ENCODE assay signal across 8 cellular contexts in genomic region chr5:169945831-169946261, GRCh38. TPM values are rescaled to one million over a fixed set of nuclear protein-coding genes. Genes with fewer than 3 reads are reported as not detected.
DNase-seq lines count a peak whose midpoint lies in the region; ATAC-seq, FAIRE-seq and TF ChIP-seq lines count a peak whose summit lies in the region.

No MANE protein-coding gene starts in this region.

- no peak for ATAC-seq in stimulated activated naive B cell treated with anti-CD40 and anti-IgM and Interleukin-4, amounts not matched to agents 10 μg/mL and 1 μg/mL and 100 μg/mL, for 72 hours (replicated peaks)

- H3K27me3 Mint-ChIP-seq in stimulated activated naive B cell treated with anti-CD40 and anti-IgM and Interleukin-4, amounts not matched to agents 10 μg/mL and 1 μg/mL and 100 μg/mL, for 72 hours = no peaks in the 10 kb centered on the region

- H3K4me3 ChIP-seq in astrocyte of the spinal cord (ENCODE audit: low read depth, low read length) (no peak overlapping the region), OCI-LY7 (ENCODE audit: low read depth, low read length, poor library complexity, severe bottlenecking) (no peak overlapping the region)

- no peak for FAIRE-seq in HTR-8/SVneo (lab: Jason Lieb, UNC)
- FAIRE-seq in GM12892 (lab: Jason Lieb, UNC) = no peak

- TF ChIP-seq CTCF in astrocyte of the spinal cord (IDR thresholded peaks at IDR 0.05; ENCODE audit: low read depth, low read length) = no peak
- no peak for TF ChIP-seq CTCF in OCI-LY7 (conservative IDR thresholded peaks at IDR 0.05; ENCODE audit: low read length)

- H3K27ac Mint-ChIP-seq in stimulated activated naive B cell treated with anti-CD40 and anti-IgM and Interleukin-4, amounts not matched to agents 10 μg/mL and 1 μg/mL and 100 μg/mL, for 72 hours = peak overlapping the region; percentile 84

- H3K9me3 ChIP-seq in OCI-LY7 (ENCODE audit: low read length) = no peaks in the 10 kb centered on the region

- H2AFZ ChIP-seq in OCI-LY7 (ENCODE audit: low read length) = no peak overlapping the region

- POLR2A ChIA-PET in OCI-LY7 (lab: Charles Lee) = interaction anchor here (0.6 kb wide), 2 partner anchors 128 to 1933 kb away, joined by 3 read pairs; no protein-coding TSS in a partner anchor

- no peak overlapping the region for H3K27ac ChIP-seq in OCI-LY7 (ENCODE audit: low read depth, low read length, poor library complexity, severe bottlenecking)

- intact Hi-C loops in OCI-LY7 (cut with micrococcal nuclease; ENCODE audit: unreplicated experiment) = no loop called here

- H3K4me1 Mint-ChIP-seq in stimulated activated naive B cell treated with anti-CD40 and anti-IgM and Interleukin-4, amounts not matched to agents 10 μg/mL and 1 μg/mL and 100 μg/mL, for 72 hours = peaks cover 16 to 17% of the 10 kb centered on the region in 2 donors

- H4K20me1 ChIP-seq in OCI-LY7 (ENCODE audit: insufficient read depth, low read length) = no peaks in the 10 kb centered on the region

- H3K9me3 Mint-ChIP-seq in stimulated activated naive B cell treated with anti-CD40 and anti-IgM and Interleukin-4, amounts not matched to agents 10 μg/mL and 1 μg/mL and 100 μg/mL, for 72 hours = no peaks in the 10 kb centered on the region

- H3K79me2 ChIP-seq in OCI-LY7 (ENCODE audit: insufficient read depth, low read depth, low read length) = no peaks in the 10 kb centered on the region

- BruUV-seq in OCI-LY7 (replicated peaks; lab: Mats Ljungman, UMichigan) = no TSS peak

- DNase-seq in HTR-8/SVneo (ENCODE audit: insufficient read length, low spot score) (peak; percentile 14), astrocyte of the spinal cord (ENCODE audit: low read depth, low spot score) (peak; percentile 89), inferior parietal cortex (ENCODE audit: extremely low spot score) (peak; percentile 61), NCI-H1694 (lab: John Stamatoyannopoulos, UW) (no peak), GM12892 (ENCODE audit: insufficient read length) (no peak), OCI-LY7 (ENCODE audit: low spot score) (no peak), activated T-cell treated with anti-CD3 and anti-CD28 coated beads for 4 hours (no peak)
- no peak for DNase-seq in stimulated activated naive B cell treated with anti-CD40 and anti-IgM and Interleukin-4, amounts not matched to agents 10 μg/mL and 1 μg/mL and 100 μg/mL, for 72 hours

- no peak overlapping the region for H3K4me3 Mint-ChIP-seq in stimulated activated naive B cell treated with anti-CD40 and anti-IgM and Interleukin-4, amounts not matched to agents 10 μg/mL and 1 μg/mL and 100 μg/mL, for 72 hours

- peaks cover 39 to 60% of the 10 kb centered on the region in 2 donors for H3K36me3 Mint-ChIP-seq in stimulated activated naive B cell treated with anti-CD40 and anti-IgM and Interleukin-4, amounts not matched to agents 10 μg/mL and 1 μg/mL and 100 μg/mL, for 72 hours

- no peak for TF ChIP-seq POLR2A in GM12892 (IDR thresholded peaks at IDR 0.05; ENCODE audit: low read depth, low read length)

- no peaks in the 10 kb centered on the region for H3K4me1 ChIP-seq in OCI-LY7 (ENCODE audit: insufficient read depth, low read length, poor library complexity, severe bottlenecking)

- CTCF ChIA-PET in OCI-LY7 (lab: Charles Lee; ENCODE audit: unreplicated experiment) = interaction anchor here (1.2 kb wide), 1 partner anchor 24 kb away, joined by 3 read pairs; no protein-coding TSS in a partner anchor

- in situ Hi-C loops in astrocyte of the spinal cord (cut with HindIII; ENCODE audit: low sequenced_read_pairs) = no loop called here

- H3K4me2 ChIP-seq in OCI-LY7 (ENCODE audit: low read length) = no peak overlapping the region

- H3K9me2 ChIP-seq in OCI-LY7 (ENCODE audit: insufficient read depth, low read length) = no peaks in the 10 kb centered on the region

- H3K36me3 ChIP-seq in OCI-LY7 (ENCODE audit: insufficient read depth, low read length) = peaks cover 24% of the 10 kb centered on the region; the same call in 1 of the 2 replicates

RNA-seq across cellular contexts. Expression of gene INSYN2B, which starts 34.4 kb away (rescaled TPM):
- 0.76 TPM for polyA plus RNA-seq in GM12892 (2012; ENCODE audit: missing spikeins)
- total RNA-seq in OCI-LY7 (2014; rRNA removed; shearing (Covaris generic)) = not detected in 2 replicates
- not detected in 2 replicates for total RNA-seq in OCI-LY7 (2022)

Comparison
In these comparisons a context has a peak if more than half of its experiments do, and no peak if none do; other contexts are left out.
1. DNase-seq: peak in HTR-8/SVneo (single experiment), astrocyte of the spinal cord (single experiment) and inferior parietal cortex (single experiment); none in stimulated activated naive B cell treated with anti-CD40 and anti-IgM and Interleukin-4, amounts not matched to agents 10 μg/mL and 1 μg/mL and 100 μg/mL, for 72 hours (single experiment), NCI-H1694 (single experiment), GM12892 (single experiment), OCI-LY7 (single experiment) and activated T-cell treated with anti-CD3 and anti-CD28 coated beads for 4 hours (single experiment).